21 cellular contexts compared by ENCODE assay signal in the genomic region with DNA sequence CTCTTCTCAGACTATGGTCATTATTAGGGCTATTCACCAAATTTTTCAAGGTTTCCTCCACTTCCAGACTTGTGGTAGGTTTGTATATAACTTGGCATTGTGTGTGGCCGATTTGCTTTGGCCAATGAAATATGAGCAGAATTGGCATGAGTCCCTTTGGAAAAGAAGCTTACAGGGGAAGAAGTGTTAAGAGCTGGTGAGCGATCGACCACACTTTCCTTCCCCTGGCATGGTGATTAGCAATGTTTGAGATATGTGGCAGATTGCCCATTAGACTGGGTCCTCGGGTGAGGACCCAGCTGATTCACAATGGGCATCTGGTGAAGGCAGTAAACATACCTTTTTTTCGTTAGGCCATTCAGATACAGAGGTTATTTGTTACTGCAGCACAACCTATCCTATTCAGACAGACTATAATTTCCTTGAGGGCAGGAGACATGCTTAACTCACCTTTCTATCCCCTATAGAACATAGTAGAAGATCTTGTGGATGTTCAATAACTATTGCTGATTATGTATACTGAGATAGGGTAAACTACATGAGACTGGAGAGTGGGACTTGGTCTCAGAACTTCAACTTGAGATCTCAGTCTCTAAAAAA.
DNase-seq lines count a peak whose midpoint lies in the region; ATAC-seq and TF ChIP-seq lines count a peak whose summit lies in the region.
"Had no signal": no experiment of that assay in that cellular context is flagged by ENCODE, and none has a peak within 500 bp of the region (broad histone marks: within the 10 kb centered on the region; RNA-seq: fewer than 3 reads in every experiment).

No MANE protein-coding gene starts in this region.

- intact Hi-C loops in MCF 10A (cut with micrococcal nuclease) (no loop called here), breast epithelium (cut with DNase I; ENCODE audit: low total_unique reads) (no loop called here), upper lobe of right lung (cut with DNase I) (loop anchor here (5.0 kb wide), 1 partner anchor 55 kb away; no protein-coding TSS in a partner anchor), Caco-2 (cut with micrococcal nuclease; ENCODE audit: unreplicated experiment) (no loop called here)

- H3K4me3 Mint-ChIP-seq in MCF 10A (ENCODE audit: unreplicated experiment), result no peak overlapping the region
- H3K4me3 Mint-ChIP-seq in Caco-2 (ENCODE audit: unreplicated experiment), result no peak overlapping the region
- H3K4me3 Mint-ChIP-seq: activated T-helper 17 cell treated with anti-CD3 and anti-CD28 coated beads, Interleukin-2, amount 50 U/mL, for 72 hours; IgD-negative memory B cell; nephron progenitor cell; T-helper 1 cell treated with Interleukin-12 subunit alpha and Interleukin-12 subunit beta and Interleukin-4 antibody, amounts not matched to agents 30 μg/mL and 1 μg/mL, for 36 hours had no signal

- ATAC-seq in upper lobe of right lung, result no peak
- no peak for ATAC-seq in GM18498 (IDR thresholded peaks at IDR 0.05; ENCODE audit: unreplicated experiment)
- ATAC-seq: A549; activated T-helper 17 cell treated with anti-CD3 and anti-CD28 coated beads, Interleukin-2, amount 50 U/mL, for 72 hours; heart left ventricle; left ventricle myocardium superior had no signal

- TF ChIP-seq CTCF in MCF 10A (IDR thresholded peaks at IDR 0.05; ENCODE audit: unreplicated experiment) (no peak), breast epithelium (IDR thresholded peaks at IDR 0.05) (no peak), upper lobe of right lung (IDR thresholded peaks at IDR 0.05) (no peak), Caco-2 (IDR thresholded peaks at IDR 0.05; ENCODE audit: insufficient read depth in 1 of 2, low read depth in 1 of 2, low read length in 1 of 2, severe bottlenecking in 1 of 2, unreplicated experiment in 1 of 2) (no peak)

- BruUV-seq in MCF 10A (replicated peaks; lab: Mats Ljungman, UMichigan) (no TSS peak), Caco-2 (replicated peaks; lab: Mats Ljungman, UMichigan) (no TSS peak)

- H3K27me3 Mint-ChIP-seq in MCF 10A (ENCODE audit: insufficient read depth, unreplicated experiment) (no peaks in the 10 kb centered on the region), Caco-2 (ENCODE audit: insufficient read depth, unreplicated experiment) (no peaks in the 10 kb centered on the region)

- peak overlapping the region in 1 of 2 donors; percentile 98 for H3K27ac ChIP-seq in breast epithelium
- peak overlapping the region; percentile 97 for H3K27ac ChIP-seq in upper lobe of right lung
- H3K27ac ChIP-seq: A549 had no signal

- H3K4me1 Mint-ChIP-seq in MCF 10A (ENCODE audit: insufficient read depth, unreplicated experiment), result peaks cover 58% of the 10 kb centered on the region
- no peaks in the 10 kb centered on the region for H3K4me1 Mint-ChIP-seq in Caco-2 (ENCODE audit: low read depth, unreplicated experiment)
- H3K4me1 Mint-ChIP-seq: IgD-negative memory B cell had no signal

- H3K9me3 Mint-ChIP-seq in MCF 10A (ENCODE audit: unreplicated experiment), result no peaks in the 10 kb centered on the region
- H3K9me3 Mint-ChIP-seq in Caco-2 (ENCODE audit: unreplicated experiment), result no peaks in the 10 kb centered on the region
- H3K9me3 Mint-ChIP-seq: activated T-helper 17 cell treated with anti-CD3 and anti-CD28 coated beads, Interleukin-2, amount 50 U/mL, for 72 hours; IgD-negative memory B cell; nephron progenitor cell; T-helper 1 cell treated with Interleukin-12 subunit alpha and Interleukin-12 subunit beta and Interleukin-4 antibody, amounts not matched to agents 30 μg/mL and 1 μg/mL, for 36 hours had no signal

- H3K4me1 ChIP-seq in breast epithelium (peaks cover 14 to 45% of the 10 kb centered on the region in 2 donors), upper lobe of right lung (peaks cover 84% of the 10 kb centered on the region), Caco-2 (no peaks in the 10 kb centered on the region)

- POLR2A ChIA-PET in MCF 10A (lab: Yijun Ruan, JAX), result interaction anchor here (0.5 to 5.7 kb wide), 9 partner anchors 10 to 125 kb away, joined by 3 to 213 read pairs (median 3); a partner anchor contains a TSS
- POLR2A ChIA-PET in Caco-2 (lab: Charles Lee), result no interaction called here

- DNase-seq in MCF 10A (ENCODE audit: unreplicated experiment) (peak; percentile 66), breast epithelium (ENCODE audit: low spot score in 2 of 2) (no peak), astrocyte of the hippocampus (ENCODE audit: low read depth, low spot score) (peak; percentile 75), kidney glomerular epithelial cell (lab: John Stamatoyannopoulos, UW) (peak; percentile 34), upper lobe of right lung (no peak), Caco-2 (no peak), KG1 (lab: John Stamatoyannopoulos, UW) (no peak)
- DNase-seq: activated CD4-positive, alpha-beta T cell treated with anti-CD3 and anti-CD28 coated beads for 48 hours; COR-L47; effector memory CD4-positive, alpha-beta T cell; heart left ventricle; left ventricle myocardium superior; NCI-H146; nephron progenitor cell had no signal

- H3K36me3 ChIP-seq in breast epithelium (no peaks in the 10 kb centered on the region), upper lobe of right lung (no peaks in the 10 kb centered on the region), Caco-2 (ENCODE audit: control insufficient read depth, insufficient read depth, low read length) (no peaks in the 10 kb centered on the region)
- H3K36me3 ChIP-seq: heart left ventricle had no signal

- H3K4me3 ChIP-seq in breast epithelium, result no peak overlapping the region
- H3K4me3 ChIP-seq in upper lobe of right lung, result no peak overlapping the region
- no peak overlapping the region for H3K4me3 ChIP-seq in Caco-2 (ENCODE audit: low read depth, low read length)
- H3K4me3 ChIP-seq: A549, heart left ventricle, skin epidermis had no signal

- H3K36me3 Mint-ChIP-seq in MCF 10A (ENCODE audit: insufficient read depth, unreplicated experiment) (no peaks in the 10 kb centered on the region), Caco-2 (ENCODE audit: insufficient read depth, unreplicated experiment) (peaks cover 6% of the 10 kb centered on the region)
- H3K36me3 Mint-ChIP-seq: brain, IgD-negative memory B cell had no signal

- peak overlapping the region; percentile 99 for H3K27ac Mint-ChIP-seq in MCF 10A (ENCODE audit: low read depth, unreplicated experiment)
- H3K27ac Mint-ChIP-seq in Caco-2 (ENCODE audit: unreplicated experiment), result no peak overlapping the region
- H3K27ac Mint-ChIP-seq: activated T-helper 17 cell treated with anti-CD3 and anti-CD28 coated beads, Interleukin-2, amount 50 U/mL, for 72 hours; IgD-negative memory B cell; nephron progenitor cell; T-helper 1 cell treated with Interleukin-12 subunit alpha and Interleukin-12 subunit beta and Interleukin-4 antibody, amounts not matched to agents 30 μg/mL and 1 μg/mL, for 36 hours had no signal

- no peaks in the 10 kb centered on the region for H3K9me3 ChIP-seq in breast epithelium
- no peaks in the 10 kb centered on the region for H3K9me3 ChIP-seq in upper lobe of right lung
- H3K9me3 ChIP-seq in Caco-2, result no peaks in the 10 kb centered on the region
- H3K9me3 ChIP-seq: A549, heart left ventricle had no signal

- CTCF ChIA-PET in MCF 10A (lab: Yijun Ruan, JAX), result interaction anchor here (1.6 kb wide), 1 partner anchor 14 kb away, joined by 7 read pairs; no protein-coding TSS in a partner anchor
- CTCF ChIA-PET in Caco-2 (lab: Charles Lee), result no interaction called here

- H3K27me3 ChIP-seq in breast epithelium (no peaks in the 10 kb centered on the region), upper lobe of right lung (no peaks in the 10 kb centered on the region), Caco-2 (replicated peaks; ENCODE audit: control insufficient read depth, insufficient read depth, low read length) (no peaks in the 10 kb centered on the region)
- H3K27me3 ChIP-seq: heart left ventricle had no signal

- no peak for TF ChIP-seq POLR2A in breast epithelium (IDR thresholded peaks at IDR 0.05)

Comparison
In these comparisons a context has a peak if more than half of its experiments do, and no peak if none do; other contexts are left out.
1. DNase-seq: peak in MCF 10A (single experiment), astrocyte of the hippocampus (single experiment) and kidney glomerular epithelial cell (single experiment); none in breast epithelium (0 of 2), upper lobe of right lung (single experiment), Caco-2 (0 of 2) and KG1 (single experiment).